ENCODE assay signal across 11 cellular contexts in the genomic region with DNA sequence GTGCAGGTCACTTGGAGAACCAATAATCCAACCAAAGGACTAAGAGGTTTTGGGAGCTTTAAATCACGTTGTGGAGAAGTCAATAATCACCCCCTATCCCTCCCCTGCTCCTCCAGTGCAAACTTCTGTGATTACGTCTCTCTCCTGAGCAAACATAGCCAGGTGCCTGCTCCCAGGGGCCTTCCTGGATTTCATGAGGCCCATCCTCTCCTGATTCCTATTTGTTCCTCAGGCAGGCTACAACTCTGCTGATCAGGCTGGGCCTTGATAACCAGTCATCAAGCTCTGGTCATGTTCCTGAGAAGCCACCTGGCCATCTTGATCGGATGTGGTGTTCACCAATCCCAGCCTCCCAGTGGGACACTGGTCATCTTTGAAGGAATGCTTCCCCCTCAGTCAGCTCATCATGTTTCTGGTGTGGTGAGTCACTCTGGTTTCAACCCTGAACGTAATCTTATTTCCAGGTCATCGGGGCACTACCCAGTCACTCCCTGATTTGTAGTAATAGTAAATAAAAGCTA. TPM values are rescaled to one million over a fixed set of nuclear protein-coding genes. Genes with fewer than 3 reads are reported as not detected.
A peak's percentile ranks its signal among the peaks of the same experiment; 100 is the strongest.
DNase-seq lines count a peak whose midpoint lies in the region; ATAC-seq and TF ChIP-seq lines count a peak whose summit lies in the region.
"Had no signal": no experiment of that assay in that cellular context is flagged by ENCODE, and none has a peak within 500 bp of the region (broad histone marks: within the 10 kb centered on the region; RNA-seq: fewer than 3 reads in every experiment).

No MANE protein-coding gene starts in this region.

- H3K9ac ChIP-seq in adipocyte (ENCODE audit: low read length) = no peak overlapping the region

- H3K27me3 ChIP-seq in CD4-positive, alpha-beta T cell (ENCODE audit: control insufficient read depth, insufficient read depth, low read length) = no peaks in the 10 kb centered on the region
- H3K27me3 ChIP-seq in MG63 (peaks cover 2% of the 10 kb centered on the region; the same call in 1 of the 2 replicates), adipocyte (replicated peaks; ENCODE audit: control insufficient read depth, insufficient read depth, low read length) (no peaks in the 10 kb centered on the region), left lung (no peaks in the 10 kb centered on the region)

- TF ChIP-seq CTCF in CD4-positive, alpha-beta T cell (IDR thresholded peaks at IDR 0.05) = no peak
- no peak for TF ChIP-seq CTCF in left lung (IDR thresholded peaks at IDR 0.05)

- peaks cover 14% of the 10 kb centered on the region for H3K4me1 Mint-ChIP-seq in CD4-positive, alpha-beta T cell (ENCODE audit: low read depth)
- H3K4me1 Mint-ChIP-seq in activated CD4-positive, alpha-beta T cell treated with anti-CD3 and anti-CD28 coated beads, Interleukin-2, amount 10 ng/mL, durations not matched to agents 7 days and 5 days = peaks cover 25% of the 10 kb centered on the region

- H3K36me3 ChIP-seq in MG63 (peaks cover 3% of the 10 kb centered on the region), adipocyte (ENCODE audit: control insufficient read depth, insufficient read depth, low read length, severe bottlenecking) (no peaks in the 10 kb centered on the region), left lung (no peaks in the 10 kb centered on the region)

- CTCF ChIA-PET in CD4-positive, alpha-beta T cell (lab: Charles Lee) = no interaction called here
- CTCF ChIA-PET in activated CD4-positive, alpha-beta T cell treated with anti-CD3 and anti-CD28 coated beads, Interleukin-2, amount 10 ng/mL, durations not matched to agents 7 days and 5 days (lab: Charles Lee) = interaction anchor here (0.6 to 1.7 kb wide), 6 partner anchors 17 to 526 kb away, joined by 3 to 4 read pairs (median 3); no protein-coding TSS in a partner anchor

- H3K4me3 ChIP-seq in MG63 = no peak overlapping the region
- H3K4me3 ChIP-seq in adipocyte (ENCODE audit: low read length) = no peak overlapping the region
- no peak overlapping the region for H3K4me3 ChIP-seq in left lung

- intact Hi-C loops in CD4-positive, alpha-beta T cell (cut with DNase I, micrococcal nuclease) = no loop called here
- intact Hi-C loops in left lung (cut with DNase I) = no loop called here

- H3K27me3 Mint-ChIP-seq in CD4-positive, alpha-beta T cell = peaks cover 5% of the 10 kb centered on the region
- H3K27me3 Mint-ChIP-seq in activated CD4-positive, alpha-beta T cell treated with anti-CD3 and anti-CD28 coated beads, Interleukin-2, amount 10 ng/mL, durations not matched to agents 7 days and 5 days = peaks cover 8% of the 10 kb centered on the region

- H3K4me1 ChIP-seq in adipocyte (ENCODE audit: control insufficient read depth, insufficient read depth, low read length) = peaks cover 11% of the 10 kb centered on the region
- peaks cover 10 to 50% of the 10 kb centered on the region in 2 donors for H3K4me1 ChIP-seq in left lung

- DNase-seq in CD4-positive, alpha-beta T cell = no peak
- peak; percentile 38 for DNase-seq in MG63
- DNase-seq in adipocyte (ENCODE audit: low read depth) = peak; percentile 24
- no peak for DNase-seq in left lung
- DNase-seq in NCI-H1436 treated with DMSO at 0.1 percent for 48 hours (lab: John Stamatoyannopoulos, UW) = no peak
- no peak for DNase-seq in activated CD4-positive, alpha-beta T cell treated with anti-CD3 and anti-CD28 coated beads, Interleukin-2, amount 10 ng/mL, durations not matched to agents 7 days and 5 days
- DNase-seq in anterior cingulate cortex (lab: John Stamatoyannopoulos, UW) = no peak
- DNase-seq: activated CD8-positive, alpha-beta T cell treated with anti-CD3 and anti-CD28 coated beads, Interleukin-2, amount 10 ng/mL, durations not matched to agents 7 days and 5 days; DMS79; stimulated activated CD4-positive, alpha-beta T cell treated with anti-CD3 and anti-CD28 coated beads, Interleukin-1b, Interleukin-23, amount 100 ng/mL, for 48 hours had no signal

- peak overlapping the region; percentile 20 for H3K4me3 Mint-ChIP-seq in CD4-positive, alpha-beta T cell
- H3K4me3 Mint-ChIP-seq in activated CD4-positive, alpha-beta T cell treated with anti-CD3 and anti-CD28 coated beads, Interleukin-2, amount 10 ng/mL, durations not matched to agents 7 days and 5 days = no peak overlapping the region
- H3K4me3 Mint-ChIP-seq: activated CD8-positive, alpha-beta T cell treated with anti-CD3 and anti-CD28 coated beads, Interleukin-2, amount 10 ng/mL, durations not matched to agents 7 days and 5 days had no signal

- H3K36me3 Mint-ChIP-seq in CD4-positive, alpha-beta T cell (ENCODE audit: low read depth) = peaks cover 12% of the 10 kb centered on the region
- H3K36me3 Mint-ChIP-seq in activated CD4-positive, alpha-beta T cell treated with anti-CD3 and anti-CD28 coated beads, Interleukin-2, amount 10 ng/mL, durations not matched to agents 7 days and 5 days (ENCODE audit: low read depth) = peaks cover 7% of the 10 kb centered on the region

- no peaks in the 10 kb centered on the region for H3K9me3 Mint-ChIP-seq in CD4-positive, alpha-beta T cell
- H3K9me3 Mint-ChIP-seq in activated CD4-positive, alpha-beta T cell treated with anti-CD3 and anti-CD28 coated beads, Interleukin-2, amount 10 ng/mL, durations not matched to agents 7 days and 5 days = no peaks in the 10 kb centered on the region

- no peaks in the 10 kb centered on the region for H3K9me3 ChIP-seq in CD4-positive, alpha-beta T cell (ENCODE audit: control insufficient read depth, low read length)
- H3K9me3 ChIP-seq in MG63 (no peaks in the 10 kb centered on the region), adipocyte (ENCODE audit: control insufficient read depth, low read length) (no peaks in the 10 kb centered on the region), left lung (no peaks in the 10 kb centered on the region)

- H3K27ac Mint-ChIP-seq in CD4-positive, alpha-beta T cell = peak overlapping the region; percentile 1
- no peak overlapping the region for H3K27ac Mint-ChIP-seq in activated CD4-positive, alpha-beta T cell treated with anti-CD3 and anti-CD28 coated beads, Interleukin-2, amount 10 ng/mL, durations not matched to agents 7 days and 5 days
- H3K27ac Mint-ChIP-seq: activated CD8-positive, alpha-beta T cell treated with anti-CD3 and anti-CD28 coated beads, Interleukin-2, amount 10 ng/mL, durations not matched to agents 7 days and 5 days had no signal

- H3K27ac ChIP-seq in CD4-positive, alpha-beta T cell (ENCODE audit: low read depth, low read length) = no peak overlapping the region
- H3K27ac ChIP-seq in left lung = peak overlapping the region; percentile 26 to 94

- POLR2A ChIA-PET in CD4-positive, alpha-beta T cell (lab: Charles Lee) = no interaction called here
- POLR2A ChIA-PET in activated CD4-positive, alpha-beta T cell treated with anti-CD3 and anti-CD28 coated beads, Interleukin-2, amount 10 ng/mL, durations not matched to agents 7 days and 5 days (lab: Charles Lee) = no interaction called here

- ATAC-seq in CD4-positive, alpha-beta T cell (ENCODE audit: poor library complexity) = no peak
- ATAC-seq in left lung (peak; percentile 3), GM18873 (IDR thresholded peaks at IDR 0.05; ENCODE audit: low FRiP score, unreplicated experiment) (no peak)
- ATAC-seq: activated CD8-positive, alpha-beta T cell treated with anti-CD3 and anti-CD28 coated beads, Interleukin-2, amount 10 ng/mL, durations not matched to agents 7 days and 5 days had no signal

RNA-seq across cellular contexts. Expression of gene ZNF710, which starts 2.9 kb away (rescaled TPM):
- total RNA-seq in CD4-positive, alpha-beta T cell = 1 to 10 TPM; 6.5 to 7.7 TPM
- total RNA-seq in MG63 (2014; rRNA removed; shearing (Covaris generic); ENCODE audit: low replicate concordance) = 7.0 and 9.1 TPM in 2 replicates
- total RNA-seq in left lung = 10 to 100 TPM; 46.2 to 53.7 TPM
- total RNA-seq in activated CD4-positive, alpha-beta T cell treated with anti-CD3 and anti-CD28 coated beads, Interleukin-2, amount 10 ng/mL, durations not matched to agents 7 days and 5 days = 10 to 100 TPM; 24.4 to 26.6 TPM

Comparison
In these comparisons a context has a peak if more than half of its experiments do, and no peak if none do; other contexts are left out.
1. DNase-seq: peak in MG63 (single experiment) and adipocyte (single experiment); none in CD4-positive, alpha-beta T cell (0 of 10), left lung (0 of 2), NCI-H1436 treated with DMSO at 0.1 percent for 48 hours (single experiment), activated CD4-positive, alpha-beta T cell treated with anti-CD3 and anti-CD28 coated beads, Interleukin-2, amount 10 ng/mL, durations not matched to agents 7 days and 5 days (single experiment) and anterior cingulate cortex (0 of 58).